Comparison of ENCODE assay signal across 12 cellular contexts in genomic region chr5:1765141-1765879, GRCh38. TPM values are rescaled to one million over a fixed set of nuclear protein-coding genes. Genes with fewer than 3 reads are reported as not detected.
DNase-seq lines count a peak whose midpoint lies in the region; ATAC-seq and TF ChIP-seq lines count a peak whose summit lies in the region.
"Had no signal": no experiment of that assay in that cellular context is flagged by ENCODE, and none has a peak within 500 bp of the region (broad histone marks: within the 10 kb centered on the region; RNA-seq: fewer than 3 reads in every experiment).

No MANE protein-coding gene starts in this region.

- intact Hi-C loops in CD14-positive monocyte (cut with micrococcal nuclease): loop anchor here in 1 of 2 donors (10.0 kb wide), 1 partner anchor 269 kb away; no protein-coding TSS in a partner anchor

- H3K36me3 Mint-ChIP-seq in CD14-positive monocyte: no peaks in the 10 kb centered on the region

- peaks cover 0 to 3% (median 0%) of the 10 kb centered on the region in 7 donors for H3K9me3 Mint-ChIP-seq in CD14-positive monocyte

- DNase-seq in CD14-positive monocyte (ENCODE audit: low spot score): peak; percentile 13
- DNase-seq in islet precursor cell: peak; percentile 58
- no peak for DNase-seq in HK-2 (ENCODE audit: unreplicated experiment)
- DNase-seq in HuH-7.5 (ENCODE audit: low spot score): no peak
- DNase-seq in stimulated activated CD8-positive, alpha-beta memory T cell treated with anti-CD3 and anti-CD28 coated beads, Interleukin-4, amount 100 ng/mL, for 48 hours: no peak
- no peak for DNase-seq in pons (ENCODE audit: low spot score)
- DNase-seq: DMS53; effector CD8-positive, alpha-beta T cell; stimulated activated CD4-positive, alpha-beta T cell treated with anti-CD3 and anti-CD28 coated beads, Interleukin-2, amount 100 ng/mL, for 24 hours had no signal

- H3K4me1 Mint-ChIP-seq in CD14-positive monocyte: no peaks in the 10 kb centered on the region

- peaks cover 5 to 20% (median 17%) of the 10 kb centered on the region in 3 donors for H3K27me3 Mint-ChIP-seq in CD14-positive monocyte (ENCODE audit: low read depth in 3 of 3)

- H3K27ac Mint-ChIP-seq in CD14-positive monocyte: no peak overlapping the region

- TF ChIP-seq CTCF in CD14-positive monocyte (IDR thresholded peaks at IDR 0.05): no peak

- no peak overlapping the region for H3K4me3 Mint-ChIP-seq in CD14-positive monocyte

- ATAC-seq in GM19372 (IDR thresholded peaks at IDR 0.05; ENCODE audit: low read depth, unreplicated experiment) (peak; percentile 78), HG03571 (IDR thresholded peaks at IDR 0.05; ENCODE audit: unreplicated experiment) (peak; percentile 76)
- ATAC-seq: activated CD4-positive, CD25-positive, alpha-beta regulatory T cell treated with anti-CD3 and anti-CD28 coated beads, Interleukin-2, amount 50 U/mL, for 24 hours had no signal

RNA-seq across cellular contexts. Expression of gene MRPL36, which starts 34.3 kb away (rescaled TPM):
- polyA plus RNA-seq in CD14-positive monocyte: 10 to 100 TPM; 65.9 to 81.7 TPM

RNA-seq across cellular contexts. Expression of gene NDUFS6, which starts 35.9 kb away (rescaled TPM):
- polyA plus RNA-seq in CD14-positive monocyte: 10 to 100 TPM; 62.2 to 62.3 TPM

Comparison
In these comparisons a context has a peak if more than half of its experiments do, and no peak if none do; other contexts are left out.
1. DNase-seq: peak in CD14-positive monocyte (single experiment) and islet precursor cell (single experiment); none in HK-2 (single experiment), HuH-7.5 (single experiment), stimulated activated CD8-positive, alpha-beta memory T cell treated with anti-CD3 and anti-CD28 coated beads, Interleukin-4, amount 100 ng/mL, for 48 hours (single experiment) and pons (single experiment).